29 cellular contexts compared by ENCODE assay signal in genomic region chr18:56799756-56800155, GRCh38.
DNase-seq lines count a peak whose midpoint lies in the region; ATAC-seq and TF ChIP-seq lines count a peak whose summit lies in the region.
"Had no signal": no experiment of that assay in that cellular context is flagged by ENCODE, and none has a peak within 500 bp of the region (broad histone marks: within the 10 kb centered on the region; RNA-seq: fewer than 3 reads in every experiment).

No MANE protein-coding gene starts in this region.

- DNase-seq in IMR-90 (peak; percentile 34), dermis blood vessel endothelial cell (peak; percentile 58), iris pigment epithelial cell (ENCODE audit: low read depth) (peak; percentile 49), AG08396 (ENCODE audit: low spot score) (no peak), mucosa of gallbladder (ENCODE audit: low spot score) (no peak)
- DNase-seq in naive thymus-derived CD4-positive, alpha-beta T cell, result no peak
- DNase-seq: activated B cell treated with CpG ODN at 0.5 μM for 24 hours; activated CD4-positive, alpha-beta T cell treated with anti-CD3 and anti-CD28 coated beads, Interleukin-2, amount 50 U/mL, for 4 hours; activated CD8-positive, alpha-beta memory T cell treated with anti-CD3 and anti-CD28 coated beads, Interleukin-2, amount 50 U/mL, for 48 hours; activated effector memory CD4-positive, alpha-beta T cell treated with Interleukin-2 at 50 U/mL for 16 hours; activated naive CD8-positive, alpha-beta T cell treated with anti-CD3 and anti-CD28 coated beads for 36 hours; body of pancreas; Caco-2; DMS79; heart right ventricle; left cardiac atrium; NCI-H1417 treated with DMSO at 0.1 percent for 48 hours; NCI-H446; NCI-H82; nucleus accumbens; stimulated activated CD4-positive, alpha-beta T cell treated with anti-CD3 and anti-CD28 coated beads, Interleukin-2, amount 100 ng/mL, for 24 hours; T-helper 9 cell; upper lobe of left lung had no signal

- no peak overlapping the region for H2BK5ac ChIP-seq in IMR-90 (ENCODE audit: low read depth, low read length, poor library complexity, severe bottlenecking)

- no peaks in the 10 kb centered on the region for H3K27me3 Mint-ChIP-seq in naive thymus-derived CD4-positive, alpha-beta T cell
- H3K27me3 Mint-ChIP-seq: activated B cell treated with CpG ODN at 0.5 μM for 24 hours; activated naive CD8-positive, alpha-beta T cell treated with anti-CD3 and anti-CD28 coated beads for 36 hours had no signal

- H3K36me3 ChIP-seq in ACC112 (ENCODE audit: insufficient read depth, low read length) (no peaks in the 10 kb centered on the region), IMR-90 (ENCODE audit: control insufficient read depth, insufficient read depth, low read length) (no peaks in the 10 kb centered on the region)
- H3K36me3 ChIP-seq in naive thymus-derived CD4-positive, alpha-beta T cell (ENCODE audit: control insufficient read depth in 2 of 3, insufficient read depth in 3 of 3, low read length in 3 of 3), result no peaks in the 10 kb centered on the region
- H3K36me3 ChIP-seq: HAP-1 had no signal

- intact Hi-C loops in IMR-90 (cut with micrococcal nuclease), result no loop called here
- intact Hi-C loops in naive thymus-derived CD4-positive, alpha-beta T cell (cut with micrococcal nuclease), result no loop called here

- in situ Hi-C loops in IMR-90 (cut with MboI; ENCODE audit: low sequenced_read_pairs), result no loop called here

- H3K4ac ChIP-seq in IMR-90 (ENCODE audit: low read depth, low read length), result no peak overlapping the region

- H4K5ac ChIP-seq in IMR-90 (ENCODE audit: low read depth, low read length), result no peak overlapping the region

- H4K20me1 ChIP-seq in IMR-90 (ENCODE audit: insufficient read depth, low read length), result no peaks in the 10 kb centered on the region
- H4K20me1 ChIP-seq: BLaER1 treated with 17β-estradiol and CSF1 and Interleukin-3, amounts not matched to agents 10 nM and 100 nM had no signal

- no peaks in the 10 kb centered on the region for H3K9me3 ChIP-seq in IMR-90 (ENCODE audit: control insufficient read depth, insufficient read depth, low read length)
- no peaks in the 10 kb centered on the region for H3K9me3 ChIP-seq in naive thymus-derived CD4-positive, alpha-beta T cell (ENCODE audit: control insufficient read depth in 2 of 3, low read length in 3 of 3)
- H3K9me3 ChIP-seq: A549; BLaER1 treated with 17β-estradiol and CSF1 and Interleukin-3, amounts not matched to agents 10 nM and 100 nM; body of pancreas; Caco-2; HAP-1; upper lobe of left lung had no signal

- no peak overlapping the region for H2BK120ac ChIP-seq in IMR-90 (ENCODE audit: low read depth, low read length)

- H3K9ac ChIP-seq in IMR-90 (ENCODE audit: low read depth, low read length), result no peak overlapping the region
- H3K9ac ChIP-seq: BLaER1 treated with 17β-estradiol and CSF1 and Interleukin-3, amounts not matched to agents 10 nM and 100 nM had no signal

- BruUV-seq in IMR-90 (replicated peaks; lab: Mats Ljungman, UMichigan), result no TSS peak

- dilution Hi-C loops in IMR-90 (cut with HindIII; ENCODE audit: low sequenced_read_pairs, unreplicated experiment), result no loop called here

- H3K36me3 Mint-ChIP-seq in naive thymus-derived CD4-positive, alpha-beta T cell, result peaks cover 3 to 59% (median 34%) of the 10 kb centered on the region in 5 donors

- no peak overlapping the region for H2BK15ac ChIP-seq in IMR-90 (ENCODE audit: low read depth, low read length)

- no peak overlapping the region for H3K18ac ChIP-seq in IMR-90 (ENCODE audit: low read depth, low read length)

- H3K9me3 Mint-ChIP-seq in naive thymus-derived CD4-positive, alpha-beta T cell, result peaks cover 0 to 5% (median 0%) of the 10 kb centered on the region in 11 donors
- H3K9me3 Mint-ChIP-seq: activated B cell treated with CpG ODN at 0.5 μM for 24 hours; activated naive CD8-positive, alpha-beta T cell treated with anti-CD3 and anti-CD28 coated beads for 36 hours had no signal

- ATAC-seq in IMR-90 (ENCODE audit: low read depth) (peak; percentile 74), GM21526 (IDR thresholded peaks at IDR 0.05; ENCODE audit: low FRiP score, unreplicated experiment) (no peak)
- ATAC-seq in naive thymus-derived CD4-positive, alpha-beta T cell, result no peak
- ATAC-seq: A549, body of pancreas, heart right ventricle, left cardiac atrium had no signal

- H3K27me3 ChIP-seq in ACC112 (ENCODE audit: insufficient read depth, low read length), result no peaks in the 10 kb centered on the region
- no peaks in the 10 kb centered on the region for H3K27me3 ChIP-seq in IMR-90 (ENCODE audit: control insufficient read depth, insufficient read depth, low read length)
- H3K27me3 ChIP-seq in naive thymus-derived CD4-positive, alpha-beta T cell (ENCODE audit: control insufficient read depth in 2 of 2, insufficient read depth in 2 of 2, low read length in 2 of 2), result no peaks in the 10 kb centered on the region
- H3K27me3 ChIP-seq: BLaER1 treated with 17β-estradiol and CSF1 and Interleukin-3, amounts not matched to agents 10 nM and 100 nM; body of pancreas; heart right ventricle; upper lobe of left lung had no signal

- TF ChIP-seq POLR2A in IMR-90 (IDR thresholded peaks at IDR 0.05; ENCODE audit: low read depth, low read length), result no peak

- WGBS in IMR-90 (ENCODE audit: extremely low coverage in 2 of 2, insufficient read length in 1 of 2), 2 experiments, result no CpG with 5 or more reads among the region's 2 CpGs

- no peak overlapping the region for H3K4me3 Mint-ChIP-seq in naive thymus-derived CD4-positive, alpha-beta T cell
- H3K4me3 Mint-ChIP-seq: activated B cell treated with CpG ODN at 0.5 μM for 24 hours; activated naive CD8-positive, alpha-beta T cell treated with anti-CD3 and anti-CD28 coated beads for 36 hours had no signal

- no peak overlapping the region for H2AK5ac ChIP-seq in IMR-90 (ENCODE audit: low read depth, low read length)

- H3K4me2 ChIP-seq in IMR-90 (ENCODE audit: low read depth, low read length), result peak overlapping the region; percentile 47; the same call in 1 of the 2 replicates
- H3K4me2 ChIP-seq: A549 had no signal

- no peak overlapping the region for H3K23ac ChIP-seq in IMR-90 (ENCODE audit: low read depth, low read length)

- H3K4me3 ChIP-seq in ACC112 (ENCODE audit: low read depth, low read length), result peak overlapping the region; percentile 6; the same call in 1 of the 2 replicates
- no peak overlapping the region for H3K4me3 ChIP-seq in IMR-90 (ENCODE audit: insufficient read depth, low read depth, low read length)
- H3K4me3 ChIP-seq in naive thymus-derived CD4-positive, alpha-beta T cell (ENCODE audit: low read length), result no peak overlapping the region
- H3K4me3 ChIP-seq: A549; BLaER1 treated with 17β-estradiol and CSF1 and Interleukin-3, amounts not matched to agents 10 nM and 100 nM; body of pancreas; HAP-1; heart right ventricle; skin epidermis; upper lobe of left lung had no signal

- peaks cover 0 to 1% (median 0%) of the 10 kb centered on the region in 7 donors for H3K4me1 Mint-ChIP-seq in naive thymus-derived CD4-positive, alpha-beta T cell
- H3K4me1 Mint-ChIP-seq: activated B cell treated with CpG ODN at 0.5 μM for 24 hours had no signal

- H2AK9ac ChIP-seq in IMR-90 (replicated peaks; ENCODE audit: low read depth, low read length, poor library complexity), result no peak overlapping the region

- peaks cover 0 to 5% of the 10 kb centered on the region in 2 experiments; a peak in 2 of 4 replicates for H3K79me1 ChIP-seq in IMR-90 (ENCODE audit: low read depth in 1 of 2, low read length in 2 of 2)

- H3K56ac ChIP-seq in IMR-90 (ENCODE audit: extremely low read depth, insufficient read depth, low read length), result no peak overlapping the region

- TF ChIP-seq CTCF in IMR-90 (conservative IDR thresholded peaks at IDR 0.05; ENCODE audit: low read depth, low read length), result no peak

- H3K4me1 ChIP-seq in ACC112 (ENCODE audit: control insufficient read depth, insufficient read depth, low read length, unreplicated experiment) (peaks cover 21% of the 10 kb centered on the region), IMR-90 (ENCODE audit: control insufficient read depth, insufficient read depth, low read length) (0 out of 2 replicates have a peak, but pooled peaks cover 2% of the 10 kb centered on the region)
- H3K4me1 ChIP-seq in naive thymus-derived CD4-positive, alpha-beta T cell (ENCODE audit: control insufficient read depth in 2 of 2, insufficient read depth in 2 of 2, low read length in 2 of 2), result no peaks in the 10 kb centered on the region
- H3K4me1 ChIP-seq: A549, body of pancreas, Caco-2, HAP-1, heart right ventricle, upper lobe of left lung had no signal

- no peak for TF ChIP-seq RAD21 in IMR-90 (IDR thresholded peaks at IDR 0.05; ENCODE audit: low read length)

- no peaks in the 10 kb centered on the region for H3K79me2 ChIP-seq in ACC112 (ENCODE audit: control insufficient read depth, insufficient read depth, low read length, unreplicated experiment)

- no peak overlapping the region for H3K27ac ChIP-seq in ACC112 (ENCODE audit: low read depth, low read length)
- no peak overlapping the region for H3K27ac ChIP-seq in IMR-90 (ENCODE audit: insufficient read depth, low read length)
- no peak overlapping the region for H3K27ac ChIP-seq in naive thymus-derived CD4-positive, alpha-beta T cell (ENCODE audit: low read depth, low read length)
- H3K27ac ChIP-seq: A549, body of pancreas, skin epidermis, upper lobe of left lung had no signal

- peaks cover 4% of the 10 kb centered on the region; the same call in 1 of the 2 replicates for H3K9me1 ChIP-seq in IMR-90 (ENCODE audit: insufficient read depth, low read length)

- H3K27ac Mint-ChIP-seq in naive thymus-derived CD4-positive, alpha-beta T cell, result no peak overlapping the region
- H3K27ac Mint-ChIP-seq: activated B cell treated with CpG ODN at 0.5 μM for 24 hours; activated naive CD8-positive, alpha-beta T cell treated with anti-CD3 and anti-CD28 coated beads for 36 hours had no signal

- no peak overlapping the region for H2AFZ ChIP-seq in ACC112 (ENCODE audit: low read length, unreplicated experiment)
- H2AFZ ChIP-seq in IMR-90 (replicated peaks; ENCODE audit: low read length, poor library complexity), result no peak overlapping the region

- H3K14ac ChIP-seq in IMR-90 (replicated peaks; ENCODE audit: low read depth, low read length), result no peak overlapping the region

- H2BK20ac ChIP-seq in IMR-90 (ENCODE audit: low read depth, low read length), result no peak overlapping the region

- H4K8ac ChIP-seq in IMR-90 (ENCODE audit: low read depth in 2 of 2, low read length in 2 of 2), result no peak overlapping the region

- POLR2A ChIA-PET in IMR-90 (lab: Charles Lee; ENCODE audit: unreplicated experiment), result no interaction called here
- POLR2A ChIA-PET in naive thymus-derived CD4-positive, alpha-beta T cell (lab: Charles Lee), result no interaction called here

- CTCF ChIA-PET in IMR-90 (lab: Yijun Ruan, JAX), result no interaction called here
- CTCF ChIA-PET in naive thymus-derived CD4-positive, alpha-beta T cell (lab: Charles Lee), result no interaction called here

- H4K91ac ChIP-seq in IMR-90 (ENCODE audit: insufficient read depth, low read depth, low read length), result no peak overlapping the region

TF ChIP-seq in IMR-90, 13 proteins besides CTCF, POLR2A, EP300 and RAD21:
- TF ChIP-seq NFE2L2 (IDR thresholded peaks at IDR 0.05; ENCODE audit: low read depth, low read length), result no peak

Comparison
In these comparisons a context has a peak if more than half of its experiments do, and no peak if none do; other contexts are left out.
1. DNase-seq: peak in IMR-90 (single experiment), dermis blood vessel endothelial cell (single experiment) and iris pigment epithelial cell (single experiment); none in AG08396 (single experiment), mucosa of gallbladder (single experiment) and naive thymus-derived CD4-positive, alpha-beta T cell (0 of 9).